Comparison of ENCODE assay signal across 10 cellular contexts in the genomic region with DNA sequence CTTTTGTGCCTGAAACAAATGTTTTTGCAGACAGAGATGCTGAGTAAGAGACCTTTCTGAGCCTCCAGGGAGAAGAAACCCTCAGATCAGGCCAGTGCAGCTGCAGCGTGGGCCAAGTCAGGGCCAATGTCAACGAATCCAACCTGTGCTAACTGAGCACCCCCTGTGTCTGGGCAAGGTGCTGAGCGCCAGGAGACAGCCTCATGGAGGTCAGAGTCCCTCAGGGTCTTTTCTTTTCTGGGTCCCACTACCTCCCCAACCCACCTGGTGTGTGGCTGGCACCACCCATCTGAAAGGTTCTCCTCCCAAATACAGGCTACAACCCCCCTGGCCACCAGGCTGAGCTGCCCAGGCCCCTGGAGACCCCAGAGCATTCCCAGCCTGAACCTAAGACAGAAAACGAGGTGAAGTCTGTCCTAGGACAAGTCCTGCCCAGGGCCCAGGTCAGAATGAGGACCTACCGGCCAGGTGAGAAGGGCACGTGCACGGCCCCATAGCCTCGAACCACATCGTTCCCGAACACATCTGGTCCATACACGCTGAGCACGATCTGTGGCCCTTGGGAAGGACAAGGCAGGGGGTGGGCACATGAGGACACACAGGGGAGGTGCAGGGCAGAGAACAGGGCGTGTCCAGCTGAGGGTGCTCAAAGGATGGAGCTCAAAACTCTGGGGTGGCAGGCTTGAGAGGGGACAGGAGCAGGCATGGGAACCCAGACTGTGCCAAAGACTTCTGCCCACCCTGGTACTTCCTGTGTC. TPM values are rescaled to one million over a fixed set of nuclear protein-coding genes. Genes with fewer than 3 reads are reported as not detected.
A peak's percentile ranks its signal among the peaks of the same experiment; 100 is the strongest.
DNase-seq lines count a peak whose midpoint lies in the region; ATAC-seq and TF ChIP-seq lines count a peak whose summit lies in the region.
"Had no signal": no experiment of that assay in that cellular context is flagged by ENCODE, and none has a peak within 500 bp of the region (broad histone marks: within the 10 kb centered on the region; RNA-seq: fewer than 3 reads in every experiment).

No MANE protein-coding gene starts in this region.

- no peaks in the 10 kb centered on the region for H3K9me3 Mint-ChIP-seq in endodermal cell
- H3K9me3 Mint-ChIP-seq in osteocyte (ENCODE audit: unreplicated experiment): no peaks in the 10 kb centered on the region
- H3K9me3 Mint-ChIP-seq: activated CD4-positive, alpha-beta T cell treated with anti-CD3 and anti-CD28 coated beads, Interleukin-2, amount 10 ng/mL, durations not matched to agents 24 days and 14 days had no signal

- H3K4me1 Mint-ChIP-seq in endodermal cell: no peaks in the 10 kb centered on the region
- H3K4me1 Mint-ChIP-seq in osteocyte (ENCODE audit: unreplicated experiment): peaks cover 28% of the 10 kb centered on the region

- no peak for TF ChIP-seq CTCF in endodermal cell (conservative IDR thresholded peaks at IDR 0.05)
- TF ChIP-seq CTCF in osteocyte (IDR thresholded peaks at IDR 0.05): no peak
- no peak for TF ChIP-seq CTCF in vagina (IDR thresholded peaks at IDR 0.05)

- peak; percentile 74 for DNase-seq in cardiac septum (ENCODE audit: low spot score)
- no peak for DNase-seq in Right ventricle myocardium inferior (ENCODE audit: missing footprints)
- peak; percentile 46 for DNase-seq in endodermal cell
- no peak for DNase-seq in osteocyte (ENCODE audit: extremely low spot score, unreplicated experiment)
- DNase-seq in vagina (ENCODE audit: extremely low spot score in 2 of 2): no peak
- DNase-seq in NCI-H748 treated with DMSO at 0.1 percent for 48 hours (lab: John Stamatoyannopoulos, UW): no peak
- DNase-seq: activated CD4-positive, alpha-beta T cell treated with anti-CD3 and anti-CD28 coated beads, Interleukin-2, amount 10 ng/mL, durations not matched to agents 24 days and 14 days had no signal

- H3K4me3 ChIP-seq in endodermal cell (ENCODE audit: low read length) (no peak overlapping the region), vagina (no peak overlapping the region)

- no peak overlapping the region for H3K4me3 Mint-ChIP-seq in endodermal cell
- no peak overlapping the region for H3K4me3 Mint-ChIP-seq in osteocyte (ENCODE audit: unreplicated experiment)
- H3K4me3 Mint-ChIP-seq: activated CD4-positive, alpha-beta T cell treated with anti-CD3 and anti-CD28 coated beads, Interleukin-2, amount 10 ng/mL, durations not matched to agents 24 days and 14 days had no signal

- no peak for TF ChIP-seq POLR2A in vagina (IDR thresholded peaks at IDR 0.05)

- H3K27me3 ChIP-seq in endodermal cell (ENCODE audit: control insufficient read depth, insufficient read depth, low read length, poor library complexity, severe bottlenecking) (no peaks in the 10 kb centered on the region), vagina (no peaks in the 10 kb centered on the region)

- no peak for ATAC-seq in Right ventricle myocardium inferior
- ATAC-seq in HG03378 (IDR thresholded peaks at IDR 0.05; ENCODE audit: unreplicated experiment): no peak
- ATAC-seq in GM18873 (IDR thresholded peaks at IDR 0.05; ENCODE audit: low FRiP score, unreplicated experiment): no peak

- H3K9me3 ChIP-seq in endodermal cell (ENCODE audit: control insufficient read depth, low read length) (no peaks in the 10 kb centered on the region), vagina (no peaks in the 10 kb centered on the region)

- 94 to 99% methylated on average over 10 to 13 of the region's 13 CpGs for WGBS in endodermal cell (ENCODE audit: insufficient coverage in 1 of 2, insufficient read length in 1 of 2), 2 experiments

- H3K27ac Mint-ChIP-seq in endodermal cell (no peak overlapping the region), osteocyte (ENCODE audit: unreplicated experiment) (peak overlapping the region; percentile 88)
- H3K27ac Mint-ChIP-seq: activated CD4-positive, alpha-beta T cell treated with anti-CD3 and anti-CD28 coated beads, Interleukin-2, amount 10 ng/mL, durations not matched to agents 24 days and 14 days had no signal

- H3K27me3 Mint-ChIP-seq in endodermal cell (ENCODE audit: insufficient read depth) (no peaks in the 10 kb centered on the region), osteocyte (ENCODE audit: unreplicated experiment) (no peaks in the 10 kb centered on the region)

- H3K36me3 ChIP-seq in endodermal cell (ENCODE audit: control insufficient read depth, insufficient read depth, low read length): no peaks in the 10 kb centered on the region
- no peaks in the 10 kb centered on the region for H3K36me3 ChIP-seq in vagina

- no peaks in the 10 kb centered on the region for H3K4me1 ChIP-seq in endodermal cell (ENCODE audit: control insufficient read depth, insufficient read depth, low read length)
- peaks cover 63% of the 10 kb centered on the region for H3K4me1 ChIP-seq in vagina

- intact Hi-C loops in cardiac septum (cut with DNase I) (no loop called here), Right ventricle myocardium inferior (cut with DNase I) (no loop called here), vagina (cut with DNase I) (no loop called here)

- no peak overlapping the region for H3K9ac ChIP-seq in endodermal cell (ENCODE audit: extremely low read depth, low read length, poor library complexity, severe bottlenecking)

- H3K36me3 Mint-ChIP-seq in endodermal cell (ENCODE audit: low read depth) (peaks cover 28% of the 10 kb centered on the region), osteocyte (ENCODE audit: unreplicated experiment) (peaks cover 8% of the 10 kb centered on the region)

- no peak overlapping the region for H3K27ac ChIP-seq in endodermal cell (ENCODE audit: low read depth, low read length)
- H3K27ac ChIP-seq in vagina: peak overlapping the region; percentile 91

RNA-seq across cellular contexts. Expression of gene B9D1, which starts 15.0 kb away (rescaled TPM):
- 9.7 TPM for total RNA-seq in cardiac septum
- total RNA-seq in Right ventricle myocardium inferior: 5.3 TPM
- 10 to 100 TPM; 37.7 to 42.8 TPM for total RNA-seq in endodermal cell
- 28.5 TPM for polyA plus RNA-seq in endodermal cell (2013, experiment 1 of 2)
- polyA plus RNA-seq in endodermal cell (2013, experiment 2 of 2): 25.0 TPM
- 15.8 and 16.5 TPM in 2 replicates for total RNA-seq in osteocyte
- 50.6 TPM for total RNA-seq in vagina

RNA-seq across cellular contexts. Expression of gene MAPK7, which starts 30.8 kb away (rescaled TPM):
- total RNA-seq in cardiac septum: 17.5 TPM
- total RNA-seq in Right ventricle myocardium inferior: 13.0 TPM
- 10 to 100 TPM; 33.3 to 53.4 TPM for total RNA-seq in endodermal cell
- 29.3 TPM for polyA plus RNA-seq in endodermal cell (2013, experiment 1 of 2)
- 25.5 TPM for polyA plus RNA-seq in endodermal cell (2013, experiment 2 of 2)
- total RNA-seq in osteocyte: 33.9 and 37.1 TPM in 2 replicates
- 77.3 TPM for total RNA-seq in vagina

RNA-seq across cellular contexts. Expression of gene MFAP4, which starts 39.5 kb away (rescaled TPM):
- 46.2 TPM for total RNA-seq in cardiac septum
- 53.5 TPM for total RNA-seq in Right ventricle myocardium inferior
- 10 to 100 TPM; 11.1 to 36.8 TPM for total RNA-seq in endodermal cell
- polyA plus RNA-seq in endodermal cell (2013, experiment 1 of 2): 20.4 TPM
- 18.1 TPM for polyA plus RNA-seq in endodermal cell (2013, experiment 2 of 2)
- 73.4 and 85.8 TPM in 2 replicates for total RNA-seq in osteocyte
- total RNA-seq in vagina: 205 TPM
- total RNA-seq: activated CD4-positive, alpha-beta T cell treated with anti-CD3 and anti-CD28 coated beads, Interleukin-2, amount 10 ng/mL, durations not matched to agents 24 days and 14 days; SK-MEL-5 had no signal

Comparison
In these comparisons a context has a peak if more than half of its experiments do, and no peak if none do; other contexts are left out.
1. DNase-seq: peak in cardiac septum (single experiment) and endodermal cell (single experiment); none in Right ventricle myocardium inferior (single experiment), osteocyte (single experiment), vagina (0 of 2) and NCI-H748 treated with DMSO at 0.1 percent for 48 hours (single experiment).